ENCODE assay signal across 8 cellular contexts in the genomic region with DNA sequence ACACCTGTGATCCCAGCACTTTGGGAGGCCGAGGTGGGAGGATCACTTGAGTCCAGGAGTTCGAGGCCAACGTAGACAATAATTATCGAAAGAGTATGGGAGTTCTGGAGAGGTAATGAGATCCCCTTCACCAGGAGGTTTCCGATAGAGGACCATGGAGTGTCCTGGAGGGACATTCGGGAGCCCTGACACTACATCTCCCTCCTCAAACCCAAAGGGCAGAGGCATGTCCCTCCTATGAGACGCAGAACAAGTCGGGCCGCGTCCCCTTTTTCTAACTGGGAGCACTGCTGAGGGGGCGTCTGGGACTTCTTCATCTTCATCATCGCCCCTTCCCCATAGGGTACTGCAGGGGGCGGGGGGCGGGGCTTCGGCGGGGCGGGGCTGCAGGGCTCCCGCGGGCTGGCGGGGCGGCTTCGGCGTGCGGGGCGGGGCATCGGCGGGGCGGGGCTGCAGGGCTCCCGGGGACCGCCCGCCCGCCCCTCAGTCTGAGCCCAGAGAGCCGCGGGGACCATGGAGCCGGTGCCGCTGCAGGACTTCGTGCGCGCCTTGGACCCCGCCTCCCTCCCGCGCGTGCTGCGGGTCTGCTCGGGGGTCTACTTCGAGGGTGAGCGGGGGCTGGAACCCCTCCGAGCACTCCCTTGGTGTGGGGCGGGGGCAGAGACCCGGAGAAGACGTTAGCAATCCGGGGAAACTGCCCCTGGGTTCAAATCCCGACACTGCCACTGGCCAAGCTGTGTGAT. TPM values are rescaled to one million over a fixed set of nuclear protein-coding genes. Genes with fewer than 3 reads are reported as not detected.
DNase-seq lines count a peak whose midpoint lies in the region; ATAC-seq and TF ChIP-seq lines count a peak whose summit lies in the region.

A gene (plus strand): TSS at position 486 of the 743 bp plus-strand sequence. CDS start 28 bp downstream, at position 514.

- H3K4me1 Mint-ChIP-seq in GM23338 (peaks cover 4% of the 10 kb centered on the region), neural crest cell (peaks cover 7% of the 10 kb centered on the region)
- peaks cover 26% of the 10 kb centered on the region for H3K4me1 Mint-ChIP-seq in activated T-helper 2 cell treated with anti-CD3 and anti-CD28 coated beads, Interferon-gamma antibody, Interleukin-2, Interleukin-4, amounts not matched to agents 10 μg/mL and 5 μg/mL and 100 μg/mL, durations not matched to agents 14 hours and 24 hours and 36 hours (ENCODE audit: low read depth)

- no peaks in the 10 kb centered on the region for H4K20me1 ChIP-seq in GM23338 (replicated peaks; ENCODE audit: insufficient read depth)

- 9 to 34% (median 11%) methylated on average over 12 to 53 of the region's 53 CpGs for WGBS in stomach, 5 donors

- no peaks in the 10 kb centered on the region for H3K9me2 ChIP-seq in GM23338 (ENCODE audit: insufficient read depth)

- no peaks in the 10 kb centered on the region for H3K27me3 ChIP-seq in GM23338 (ENCODE audit: insufficient read depth)
- peaks cover 0 to 8% (median 0%) of the 10 kb centered on the region in 3 donors for H3K27me3 ChIP-seq in stomach

- intact Hi-C loops in activated T-helper 2 cell treated with anti-CD3 and anti-CD28 coated beads, Interferon-gamma antibody, Interleukin-2, Interleukin-4, amounts not matched to agents 10 μg/mL and 5 μg/mL and 100 μg/mL, durations not matched to agents 14 hours and 24 hours and 36 hours (cut with micrococcal nuclease): loop anchor here (2.0 kb wide), 1 partner anchor 15 kb away; no protein-coding TSS in a partner anchor
- intact Hi-C loops in stomach (cut with DNase I; ENCODE audit: low total_unique reads): no loop called here

- H3F3A ChIP-seq in GM23338 (replicated peaks; ENCODE audit: low read depth): 0 out of 2 replicates have a peak, but pooled peaks cover 4% of the 10 kb centered on the region

- H3K36me3 Mint-ChIP-seq in GM23338 (ENCODE audit: low read depth) (peaks cover 3% of the 10 kb centered on the region; the same call in 2 of the 3 replicates), neural crest cell (ENCODE audit: low read depth) (no peaks in the 10 kb centered on the region)
- peaks cover 16% of the 10 kb centered on the region for H3K36me3 Mint-ChIP-seq in activated T-helper 2 cell treated with anti-CD3 and anti-CD28 coated beads, Interferon-gamma antibody, Interleukin-2, Interleukin-4, amounts not matched to agents 10 μg/mL and 5 μg/mL and 100 μg/mL, durations not matched to agents 14 hours and 24 hours and 36 hours (ENCODE audit: low read depth)

- H3K27ac Mint-ChIP-seq in GM23338 (no peak within 1 kb of the TSS), neural crest cell (ENCODE audit: unreplicated experiment) (no peak within 1 kb of the TSS)
- H3K27ac Mint-ChIP-seq in activated T-helper 2 cell treated with anti-CD3 and anti-CD28 coated beads, Interferon-gamma antibody, Interleukin-2, Interleukin-4, amounts not matched to agents 10 μg/mL and 5 μg/mL and 100 μg/mL, durations not matched to agents 14 hours and 24 hours and 36 hours: peak within 1 kb of the TSS; percentile 76

- H3K4me3 ChIP-seq in GM23338: peak within 1 kb of the TSS; percentile 87
- peak within 1 kb of the TSS; percentile 82 for H3K4me3 ChIP-seq in fibroblast of villous mesenchyme (ENCODE audit: low read depth, low read length)
- H3K4me3 ChIP-seq in stomach: peak within 1 kb of the TSS; percentile 64 to 75 (median 68)

- TF ChIP-seq POLR2A in stomach (IDR thresholded peaks at IDR 0.05): no peak

- no peak for TF ChIP-seq CTCF in GM23338 (conservative IDR thresholded peaks at IDR 0.05; ENCODE audit: low read depth in 2 of 2)
- TF ChIP-seq CTCF in fibroblast of villous mesenchyme (IDR thresholded peaks at IDR 0.05; ENCODE audit: insufficient read depth, low read depth, low read length): no peak
- TF ChIP-seq CTCF in neural crest cell (conservative IDR thresholded peaks at IDR 0.05): no peak
- TF ChIP-seq CTCF in stomach (IDR thresholded peaks at IDR 0.05): no peak

- H3K27ac ChIP-seq in GM23338 (ENCODE audit: low read depth) (no peak within 1 kb of the TSS), stomach (peak within 1 kb of the TSS in 4 of 5 donors; percentile 76 to 89 (median 78))

- H3K4me3 Mint-ChIP-seq in GM23338 (peak within 1 kb of the TSS; percentile 83), neural crest cell (peak within 1 kb of the TSS; percentile 85)
- peak within 1 kb of the TSS; percentile 94 for H3K4me3 Mint-ChIP-seq in activated T-helper 2 cell treated with anti-CD3 and anti-CD28 coated beads, Interferon-gamma antibody, Interleukin-2, Interleukin-4, amounts not matched to agents 10 μg/mL and 5 μg/mL and 100 μg/mL, durations not matched to agents 14 hours and 24 hours and 36 hours (ENCODE audit: low read depth)

- no peaks in the 10 kb centered on the region for H3K9me3 ChIP-seq in stomach

- no peaks in the 10 kb centered on the region for H3K4me1 ChIP-seq in GM23338 (ENCODE audit: insufficient read depth)
- H3K4me1 ChIP-seq in stomach: peaks cover 0 to 56% (median 14%) of the 10 kb centered on the region in 4 donors

- no peak for TF ChIP-seq EP300 in stomach (IDR thresholded peaks at IDR 0.05)

- peak within 1 kb of the TSS; percentile 99 for H2AFZ ChIP-seq in GM23338

- DNase-seq in AG20443 (ENCODE audit: low spot score): peak; percentile 94
- peak; percentile 86 for DNase-seq in GM23338 (ENCODE audit: low spot score)
- peak; percentile 74 for DNase-seq in RPMI8226
- DNase-seq in activated T-helper 2 cell treated with anti-CD3 and anti-CD28 coated beads, Interferon-gamma antibody, Interleukin-2, Interleukin-4, amounts not matched to agents 10 μg/mL and 5 μg/mL and 100 μg/mL, durations not matched to agents 14 hours and 24 hours and 36 hours (ENCODE audit: low spot score): peak; percentile 68
- peak; percentile 50 for DNase-seq in fibroblast of villous mesenchyme (ENCODE audit: low read depth)
- peak; percentile 63 for DNase-seq in neural crest cell (ENCODE audit: low read depth, low spot score)
- peak; percentile 67 for DNase-seq in stomach
- DNase-seq in NK-92 (lab: John Stamatoyannopoulos, UW; ENCODE audit: unreplicated experiment): no peak

- H3K9me3 Mint-ChIP-seq in GM23338 (no peaks in the 10 kb centered on the region), neural crest cell (no peaks in the 10 kb centered on the region)
- H3K9me3 Mint-ChIP-seq in activated T-helper 2 cell treated with anti-CD3 and anti-CD28 coated beads, Interferon-gamma antibody, Interleukin-2, Interleukin-4, amounts not matched to agents 10 μg/mL and 5 μg/mL and 100 μg/mL, durations not matched to agents 14 hours and 24 hours and 36 hours: no peaks in the 10 kb centered on the region

- H3K27me3 Mint-ChIP-seq in GM23338 (ENCODE audit: insufficient read depth, low read depth, poor library complexity) (peaks cover 11% of the 10 kb centered on the region), neural crest cell (ENCODE audit: low read depth) (peaks cover 8% of the 10 kb centered on the region)
- no peaks in the 10 kb centered on the region for H3K27me3 Mint-ChIP-seq in activated T-helper 2 cell treated with anti-CD3 and anti-CD28 coated beads, Interferon-gamma antibody, Interleukin-2, Interleukin-4, amounts not matched to agents 10 μg/mL and 5 μg/mL and 100 μg/mL, durations not matched to agents 14 hours and 24 hours and 36 hours (ENCODE audit: low read depth)

- no peaks in the 10 kb centered on the region for H3K79me2 ChIP-seq in GM23338 (replicated peaks; ENCODE audit: insufficient read depth)

- H3K36me3 ChIP-seq in GM23338 (ENCODE audit: insufficient read depth): no peaks in the 10 kb centered on the region
- no peaks in the 10 kb centered on the region for H3K36me3 ChIP-seq in stomach

- peak; percentile 91 for ATAC-seq in GM23338

- peak within 1 kb of the TSS; percentile 87 for H3K4me2 ChIP-seq in GM23338

TF ChIP-seq in GM23338, 12 proteins besides CTCF, POLR2A, EP300 and RAD21:
- no peak for TF ChIP-seq JUNB (IDR thresholded peaks at IDR 0.05; ENCODE audit: unreplicated experiment)
- peak; percentile 90 for TF ChIP-seq POLR2AphosphoS5 (IDR thresholded peaks at IDR 0.05; ENCODE audit: low read depth)
TF ChIP-seq in GM23338: peak in this region for 1.

RNA-seq across cellular contexts. Expression of the gene that starts here (rescaled TPM):
- total RNA-seq in GM23338 (2014; rRNA removed; shearing (Covaris generic)): 19.3 and 32.4 TPM in 2 replicates
- polyA plus RNA-seq in GM23338 (2016; fragmentation: Nextera tagmentation; extraction: Ambion mirVana) (8.1 and 10.0 TPM in 2 replicates), stomach (10 to 100 TPM in 2 of 3 donors, 1 to 10 TPM in 1; 9.8 to 18.2 (median 15.6) TPM)
- total RNA-seq in activated T-helper 2 cell treated with anti-CD3 and anti-CD28 coated beads, Interferon-gamma antibody, Interleukin-2, Interleukin-4, amounts not matched to agents 10 μg/mL and 5 μg/mL and 100 μg/mL, durations not matched to agents 14 hours and 24 hours and 36 hours: 25.1 and 29.1 TPM in 2 replicates
- total RNA-seq in fibroblast of villous mesenchyme (3.0 and 6.4 TPM in 2 replicates), neural crest cell (5.5 and 5.7 TPM in 2 replicates), stomach (10 to 100 TPM in 3 of 5 donors, 1 to 10 TPM in 2; 5.3 to 44.0 (median 17.6) TPM)
